Comparison of ENCODE assay signal across 35 cellular contexts in genomic region chr11:112706863-112707262, GRCh38.
"Had no signal": no experiment of that assay in that cellular context is flagged by ENCODE, and none has a peak within 500 bp of the region (broad histone marks: within the 10 kb centered on the region; RNA-seq: fewer than 3 reads in every experiment).

No MANE protein-coding gene starts in this region.

- H3K4me1 ChIP-seq: body of pancreas, breast epithelium had no signal

- H3K4me3 Mint-ChIP-seq: activated B cell treated with CpG ODN at 0.5 μM for 24 hours; activated CD4-positive, alpha-beta memory T cell treated with anti-CD3 and anti-CD28 coated beads, Interleukin-2, amount 10 ng/mL, durations not matched to agents 7 days and 5 days; activated CD4-positive, alpha-beta T cell treated with anti-CD3 and anti-CD28 coated beads, Interleukin-2, amount 10 ng/mL, durations not matched to agents 24 days and 14 days; activated CD8-positive, alpha-beta memory T cell treated with anti-CD3 and anti-CD28 coated beads, Interleukin-2, amount 10 ng/mL, durations not matched to agents 7 days and 5 days; activated CD8-positive, alpha-beta T cell treated with anti-CD3 and anti-CD28 coated beads, Interleukin-2, amount 10 ng/mL, durations not matched to agents 7 days and 5 days; activated naive CD4-positive, alpha-beta T cell treated with anti-CD3 and anti-CD28 coated beads, Interleukin-2, amount 10 ng/mL, durations not matched to agents 7 days and 5 days; activated naive CD4-positive, alpha-beta T cell treated with anti-CD3 and anti-CD28 coated beads, Interleukin-2, amount 50 U/mL, for 24 hours; activated naive CD8-positive, alpha-beta T cell; activated naive CD8-positive, alpha-beta T cell treated with anti-CD3 and anti-CD28 coated beads, Interleukin-2, amount 10 ng/mL, durations not matched to agents 7 days and 5 days; activated naive CD8-positive, alpha-beta T cell treated with anti-CD3 and anti-CD28 coated beads, Interleukin-2, amount 50 U/mL, for 24 hours; activated T-cell treated with anti-CD3 and anti-CD28 coated beads, Interleukin-2, amount 50 U/mL, for 24 hours; T-helper 1 cell treated with Interleukin-12 subunit alpha and Interleukin-12 subunit beta and Interleukin-4 antibody, amounts not matched to agents 30 μg/mL and 1 μg/mL, for 36 hours; T-helper 2 cell treated with Interferon-gamma antibody and Interleukin-4, amounts not matched to agents 5 μg/mL and 100 μg/mL, for 36 hours had no signal

- ATAC-seq: activated CD8-positive, alpha-beta memory T cell treated with anti-CD3 and anti-CD28 coated beads, Interleukin-2, amount 10 ng/mL, durations not matched to agents 7 days and 5 days; activated CD8-positive, alpha-beta T cell treated with anti-CD3 and anti-CD28 coated beads, Interleukin-2, amount 10 ng/mL, durations not matched to agents 7 days and 5 days; activated naive CD8-positive, alpha-beta T cell treated with anti-CD3 and anti-CD28 coated beads, Interleukin-2, amount 50 U/mL, for 24 hours; body of pancreas had no signal

- DNase-seq: activated B cell treated with CpG ODN at 0.5 μM for 24 hours; activated CD4-positive, alpha-beta memory T cell treated with anti-CD3 and anti-CD28 coated beads, Interleukin-2, amount 10 ng/mL, durations not matched to agents 7 days and 5 days; activated CD4-positive, alpha-beta T cell treated with anti-CD3 and anti-CD28 coated beads for 4 hours; activated CD4-positive, alpha-beta T cell treated with anti-CD3 and anti-CD28 coated beads, Interleukin-2, amount 10 ng/mL, durations not matched to agents 24 days and 14 days; activated CD4-positive, alpha-beta T cell treated with anti-CD3 and anti-CD28 coated beads, Interleukin-2, amount 50 U/mL, for 1 hour; activated CD4-positive, alpha-beta T cell treated with anti-CD3 and anti-CD28 coated beads, Interleukin-2, amount 50 U/mL, for 4 hours; activated CD4-positive, CD25-positive, alpha-beta regulatory T cell treated with anti-CD3 and anti-CD28 coated beads, Interleukin-2, amount 50 U/mL, for 72 hours; activated CD8-positive, alpha-beta memory T cell treated with anti-CD3 and anti-CD28 coated beads for 24 hours; activated CD8-positive, alpha-beta memory T cell treated with anti-CD3 and anti-CD28 coated beads, Interleukin-2, amount 10 ng/mL, durations not matched to agents 7 days and 5 days; activated CD8-positive, alpha-beta memory T cell treated with anti-CD3 and anti-CD28 coated beads, Interleukin-2, amount 50 U/mL, for 48 hours; activated CD8-positive, alpha-beta T cell treated with anti-CD3 and anti-CD28 coated beads, Interleukin-2, amount 10 ng/mL, durations not matched to agents 7 days and 5 days; activated effector memory CD4-positive, alpha-beta T cell treated with Interleukin-2 at 50 U/mL for 16 hours; activated gamma-delta T cell; activated naive CD4-positive, alpha-beta T cell treated with anti-CD3 and anti-CD28 coated beads, Interleukin-2, amount 10 ng/mL, durations not matched to agents 7 days and 5 days; activated naive CD4-positive, alpha-beta T cell treated with Interleukin-2 at 50 U/mL for 16 hours; activated naive CD8-positive, alpha-beta T cell treated with anti-CD3 and anti-CD28 coated beads, Interleukin-2, amount 10 ng/mL, durations not matched to agents 7 days and 5 days; activated naive CD8-positive, alpha-beta T cell treated with anti-CD3 and anti-CD28 coated beads, Interleukin-2, amount 50 U/mL, for 24 hours; activated T-cell treated with anti-CD3 and anti-CD28 coated beads, Interleukin-2, amount 50 U/mL, for 24 hours; activated T-cell treated with anti-CD3 and anti-CD28 coated beads, Interleukin-2, amount 50 U/mL, for 48 hours; aorta; body of pancreas; brain microvascular endothelial cell; central memory CD4-positive, alpha-beta T cell; T-helper 1 cell; T-helper 2 cell; T-helper 9 cell had no signal

- H3K27ac Mint-ChIP-seq: activated B cell treated with CpG ODN at 0.5 μM for 24 hours; activated CD4-positive, alpha-beta memory T cell treated with anti-CD3 and anti-CD28 coated beads, Interleukin-2, amount 10 ng/mL, durations not matched to agents 7 days and 5 days; activated CD4-positive, alpha-beta T cell treated with anti-CD3 and anti-CD28 coated beads, Interleukin-2, amount 10 ng/mL, durations not matched to agents 24 days and 14 days; activated CD8-positive, alpha-beta memory T cell treated with anti-CD3 and anti-CD28 coated beads, Interleukin-2, amount 10 ng/mL, durations not matched to agents 7 days and 5 days; activated CD8-positive, alpha-beta T cell treated with anti-CD3 and anti-CD28 coated beads, Interleukin-2, amount 10 ng/mL, durations not matched to agents 7 days and 5 days; activated naive CD4-positive, alpha-beta T cell treated with anti-CD3 and anti-CD28 coated beads, Interleukin-2, amount 10 ng/mL, durations not matched to agents 7 days and 5 days; activated naive CD4-positive, alpha-beta T cell treated with anti-CD3 and anti-CD28 coated beads, Interleukin-2, amount 50 U/mL, for 24 hours; activated naive CD8-positive, alpha-beta T cell; activated naive CD8-positive, alpha-beta T cell treated with anti-CD3 and anti-CD28 coated beads, Interleukin-2, amount 10 ng/mL, durations not matched to agents 7 days and 5 days; activated naive CD8-positive, alpha-beta T cell treated with anti-CD3 and anti-CD28 coated beads, Interleukin-2, amount 50 U/mL, for 24 hours; activated T-cell treated with anti-CD3 and anti-CD28 coated beads, Interleukin-2, amount 50 U/mL, for 24 hours; activated T-helper 2 cell treated with anti-CD3 and anti-CD28 coated beads, Interferon-gamma antibody, Interleukin-2, Interleukin-4, amounts not matched to agents 10 μg/mL and 5 μg/mL and 100 μg/mL, durations not matched to agents 14 hours and 24 hours and 36 hours; T-helper 1 cell treated with Interleukin-12 subunit alpha and Interleukin-12 subunit beta and Interleukin-4 antibody, amounts not matched to agents 30 μg/mL and 1 μg/mL, for 36 hours; T-helper 2 cell treated with Interferon-gamma antibody and Interleukin-4, amounts not matched to agents 5 μg/mL and 100 μg/mL, for 36 hours had no signal

- H3K9me3 Mint-ChIP-seq: activated CD4-positive, alpha-beta memory T cell treated with anti-CD3 and anti-CD28 coated beads, Interleukin-2, amount 10 ng/mL, durations not matched to agents 7 days and 5 days; activated CD4-positive, alpha-beta T cell treated with anti-CD3 and anti-CD28 coated beads, Interleukin-2, amount 10 ng/mL, durations not matched to agents 24 days and 14 days; activated naive CD4-positive, alpha-beta T cell treated with anti-CD3 and anti-CD28 coated beads, Interleukin-2, amount 10 ng/mL, durations not matched to agents 7 days and 5 days; activated naive CD8-positive, alpha-beta T cell treated with anti-CD3 and anti-CD28 coated beads, Interleukin-2, amount 10 ng/mL, durations not matched to agents 7 days and 5 days; activated T-helper 2 cell treated with anti-CD3 and anti-CD28 coated beads, Interferon-gamma antibody, Interleukin-2, Interleukin-4, amounts not matched to agents 10 μg/mL and 5 μg/mL and 100 μg/mL, durations not matched to agents 14 hours and 24 hours and 36 hours; T-helper 1 cell treated with Interleukin-12 subunit alpha and Interleukin-12 subunit beta and Interleukin-4 antibody, amounts not matched to agents 30 μg/mL and 1 μg/mL, for 36 hours; T-helper 2 cell treated with Interferon-gamma antibody and Interleukin-4, amounts not matched to agents 5 μg/mL and 100 μg/mL, for 36 hours had no signal

- H3K27me3 ChIP-seq: body of pancreas, brain microvascular endothelial cell, breast epithelium had no signal

- H3K36me3 Mint-ChIP-seq: activated CD8-positive, alpha-beta memory T cell treated with anti-CD3 and anti-CD28 coated beads, Interleukin-2, amount 10 ng/mL, durations not matched to agents 7 days and 5 days; activated naive CD4-positive, alpha-beta T cell treated with anti-CD3 and anti-CD28 coated beads, Interleukin-2, amount 10 ng/mL, durations not matched to agents 7 days and 5 days; activated naive CD4-positive, alpha-beta T cell treated with anti-CD3 and anti-CD28 coated beads, Interleukin-2, amount 50 U/mL, for 24 hours; activated naive CD8-positive, alpha-beta T cell; activated naive CD8-positive, alpha-beta T cell treated with anti-CD3 and anti-CD28 coated beads, Interleukin-2, amount 10 ng/mL, durations not matched to agents 7 days and 5 days had no signal

- H3K9me3 ChIP-seq: body of pancreas, breast epithelium had no signal

- H3K36me3 ChIP-seq: brain microvascular endothelial cell, breast epithelium had no signal

- FAIRE-seq: astrocyte, TTC549 had no signal

- H3K4me1 Mint-ChIP-seq: activated B cell treated with CpG ODN at 0.5 μM for 24 hours; activated CD4-positive, alpha-beta memory T cell treated with anti-CD3 and anti-CD28 coated beads, Interleukin-2, amount 10 ng/mL, durations not matched to agents 7 days and 5 days; activated CD4-positive, alpha-beta T cell treated with anti-CD3 and anti-CD28 coated beads, Interleukin-2, amount 10 ng/mL, durations not matched to agents 24 days and 14 days; activated CD8-positive, alpha-beta memory T cell treated with anti-CD3 and anti-CD28 coated beads, Interleukin-2, amount 10 ng/mL, durations not matched to agents 7 days and 5 days; activated naive CD4-positive, alpha-beta T cell treated with anti-CD3 and anti-CD28 coated beads, Interleukin-2, amount 10 ng/mL, durations not matched to agents 7 days and 5 days; activated naive CD4-positive, alpha-beta T cell treated with anti-CD3 and anti-CD28 coated beads, Interleukin-2, amount 50 U/mL, for 24 hours; activated naive CD8-positive, alpha-beta T cell treated with anti-CD3 and anti-CD28 coated beads, Interleukin-2, amount 10 ng/mL, durations not matched to agents 7 days and 5 days; activated naive CD8-positive, alpha-beta T cell treated with anti-CD3 and anti-CD28 coated beads, Interleukin-2, amount 50 U/mL, for 24 hours had no signal

- H3K27ac ChIP-seq: body of pancreas, brain microvascular endothelial cell, breast epithelium, VCaP had no signal

- H3K4me3 ChIP-seq: body of pancreas, breast epithelium had no signal
